In the genomic region with DNA sequence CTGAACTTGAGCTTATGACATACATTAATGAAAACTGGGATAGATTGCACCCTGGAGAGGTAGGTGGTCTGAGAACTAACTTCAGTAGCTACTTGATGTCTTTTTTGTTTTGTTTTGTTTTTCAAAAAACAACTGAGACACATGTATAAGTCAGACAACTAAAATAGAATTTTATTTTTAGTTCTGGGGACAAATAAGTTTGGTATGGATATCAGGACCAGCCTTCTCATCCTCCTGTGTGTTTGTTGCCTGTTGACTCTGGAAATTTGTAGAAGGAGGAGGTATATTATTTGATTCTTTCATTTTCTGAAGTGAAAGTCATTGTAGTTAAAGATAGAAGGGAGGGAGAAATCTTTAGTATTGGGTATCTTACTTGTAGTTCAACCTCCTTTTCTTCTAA, we compare ENCODE assay signal across 29 cellular contexts.
"Had no signal": no experiment of that assay in that cellular context is flagged by ENCODE, and none has a peak within 500 bp of the region (broad histone marks: within the 10 kb centered on the region; RNA-seq: fewer than 3 reads in every experiment).

No MANE protein-coding gene starts in this region.

- H3K27ac Mint-ChIP-seq: activated B cell treated with CpG ODN at 0.5 μM for 24 hours; activated CD4-positive, alpha-beta memory T cell treated with anti-CD3 and anti-CD28 coated beads for 36 hours; activated CD4-positive, alpha-beta T cell treated with anti-CD3 and anti-CD28 coated beads, Interleukin-2, amount 10 ng/mL, durations not matched to agents 7 days and 5 days; activated naive CD8-positive, alpha-beta T cell treated with anti-CD3 and anti-CD28 coated beads, Interleukin-2, amount 50 U/mL, for 24 hours; activated T-helper 1 cell treated with anti-CD3 and anti-CD28 coated beads, Interleukin-12 subunit alpha, Interleukin-12 subunit beta, Interleukin-2, Interleukin-4 antibody, amounts not matched to agents 30 ng/mL and 10 ng/mL and 1 ng/mL, durations not matched to agents 14 hours and 24 hours and 36 hours had no signal

- ATAC-seq: activated naive CD4-positive, alpha-beta T cell treated with anti-CD3 and anti-CD28 coated beads, Interleukin-2, amount 50 U/mL, for 72 hours; activated naive CD8-positive, alpha-beta T cell treated with anti-CD3 and anti-CD28 coated beads, Interleukin-2, amount 50 U/mL, for 24 hours; body of pancreas; K562 had no signal

- H3K9me3 ChIP-seq: ascending aorta, body of pancreas had no signal

- H3K27me3 ChIP-seq: ascending aorta, body of pancreas had no signal

- H3K27me3 Mint-ChIP-seq: activated B cell treated with CpG ODN at 0.5 μM for 24 hours; activated CD4-positive, alpha-beta memory T cell treated with anti-CD3 and anti-CD28 coated beads for 36 hours; activated CD4-positive, alpha-beta T cell treated with anti-CD3 and anti-CD28 coated beads, Interleukin-2, amount 10 ng/mL, durations not matched to agents 7 days and 5 days; activated naive CD8-positive, alpha-beta T cell treated with anti-CD3 and anti-CD28 coated beads, Interleukin-2, amount 50 U/mL, for 24 hours had no signal

- FAIRE-seq: bronchial epithelial cell, K562 had no signal

- H3K4me1 ChIP-seq: ascending aorta, body of pancreas had no signal

- H3K9me3 Mint-ChIP-seq: activated B cell treated with CpG ODN at 0.5 μM for 24 hours; activated CD4-positive, alpha-beta memory T cell treated with anti-CD3 and anti-CD28 coated beads for 36 hours; activated CD4-positive, alpha-beta T cell treated with anti-CD3 and anti-CD28 coated beads, Interleukin-2, amount 10 ng/mL, durations not matched to agents 7 days and 5 days; activated naive CD4-positive, alpha-beta T cell treated with anti-CD3 and anti-CD28 coated beads, Interleukin-2, amount 50 U/mL, for 72 hours; activated naive CD8-positive, alpha-beta T cell treated with anti-CD3 and anti-CD28 coated beads, Interleukin-2, amount 50 U/mL, for 24 hours; activated T-helper 1 cell treated with anti-CD3 and anti-CD28 coated beads, Interleukin-12 subunit alpha, Interleukin-12 subunit beta, Interleukin-2, Interleukin-4 antibody, amounts not matched to agents 30 ng/mL and 10 ng/mL and 1 ng/mL, durations not matched to agents 14 hours and 24 hours and 36 hours had no signal

- DNase-seq: activated B cell treated with CpG ODN at 0.5 μM for 24 hours; activated CD4-positive, alpha-beta memory T cell treated with anti-CD3 and anti-CD28 coated beads for 36 hours; activated CD4-positive, alpha-beta T cell treated with anti-CD3 and anti-CD28 coated beads for 1 hour; activated CD4-positive, alpha-beta T cell treated with anti-CD3 and anti-CD28 coated beads, Interleukin-2, amount 10 ng/mL, durations not matched to agents 7 days and 5 days; activated CD8-positive, alpha-beta memory T cell treated with anti-CD3 and anti-CD28 coated beads, Interleukin-2, amount 50 U/mL, for 4 hours; activated effector memory CD4-positive, alpha-beta T cell treated with anti-CD3 and anti-CD28 coated beads, Interleukin-2, amount 50 U/mL, for 16 hours; activated naive CD4-positive, alpha-beta T cell treated with Interleukin-2 at 50 U/mL for 16 hours; activated naive CD8-positive, alpha-beta T cell treated with anti-CD3 and anti-CD28 coated beads, Interleukin-2, amount 50 U/mL, for 24 hours; activated T-cell treated with anti-CD3 and anti-CD28 coated beads, Interleukin-2, amount 50 U/mL, for 1 hour; amniotic stem cell; body of pancreas; central memory CD4-positive, alpha-beta T cell; Karpas-422; MM.1S; NCI-H1105; NCI-H1436; NCI-H1694 treated with DMSO at 0.1 percent for 48 hours; NCI-H2029 treated with DMSO at 0.1 percent for 48 hours; NCI-H345; NCI-H510A; NCI-H526 treated with DMSO at 0.1 percent for 48 hours; NCI-H82; SIG-M5; T-helper 9 cell had no signal

- H3K4me3 Mint-ChIP-seq: activated B cell treated with CpG ODN at 0.5 μM for 24 hours; activated CD4-positive, alpha-beta memory T cell treated with anti-CD3 and anti-CD28 coated beads for 36 hours; activated CD4-positive, alpha-beta T cell treated with anti-CD3 and anti-CD28 coated beads, Interleukin-2, amount 10 ng/mL, durations not matched to agents 7 days and 5 days; activated naive CD8-positive, alpha-beta T cell treated with anti-CD3 and anti-CD28 coated beads, Interleukin-2, amount 50 U/mL, for 24 hours; activated T-helper 1 cell treated with anti-CD3 and anti-CD28 coated beads, Interleukin-12 subunit alpha, Interleukin-12 subunit beta, Interleukin-2, Interleukin-4 antibody, amounts not matched to agents 30 ng/mL and 10 ng/mL and 1 ng/mL, durations not matched to agents 14 hours and 24 hours and 36 hours had no signal

- H3K27ac ChIP-seq: ascending aorta, body of pancreas had no signal

- H3K4me1 Mint-ChIP-seq: activated B cell treated with CpG ODN at 0.5 μM for 24 hours had no signal

- H3K4me3 ChIP-seq: ascending aorta, body of pancreas, K562 had no signal
